In genomic region chr7:38795596-38795995, GRCh38 we compare ENCODE assay signal across 19 cellular contexts.
"Had no signal": no experiment of that assay in that cellular context is flagged by ENCODE, and none has a peak within 500 bp of the region (broad histone marks: within the 10 kb centered on the region; RNA-seq: fewer than 3 reads in every experiment).

No MANE protein-coding gene starts in this region.

- H3K9me3 ChIP-seq: adrenal gland, ascending aorta, left lung, ovary, prostate gland, right atrium auricular region, suprapubic skin, tibial nerve had no signal

- H3K36me3 ChIP-seq: adrenal gland, ovary, prostate gland had no signal

- H3K4me1 ChIP-seq: adrenal gland, ascending aorta, left lung, prostate gland, right atrium auricular region, suprapubic skin, tibial nerve had no signal

- H3K27me3 ChIP-seq: adrenal gland, ascending aorta, left lung, ovary, right atrium auricular region, suprapubic skin, tibial nerve had no signal

- DNase-seq: activated T-cell treated with anti-CD3 and anti-CD28 coated beads, Interleukin-2, amount 50 U/mL, for 1 hour; adrenal gland; cortex of kidney; endodermal cell; immature natural killer cell; left lung; ovary; stimulated activated CD4-positive, alpha-beta T cell treated with anti-CD3 and anti-CD28 coated beads, Interleukin-12 subunit alpha, Interleukin-12 subunit beta, amount 100 ng/mL, for 4 hours; stimulated activated naive CD8-positive, alpha-beta T cell treated with anti-CD3 and anti-CD28 coated beads, Interleukin-15, amount 100 ng/mL, for 72 hours; T-helper 9 cell had no signal

- H3K27ac ChIP-seq: adrenal gland, ascending aorta, epithelial cell of prostate, left lung, ovary, prostate gland, right atrium auricular region, suprapubic skin, tibial nerve had no signal

- H3K4me3 ChIP-seq: adrenal gland, ascending aorta, left lung, lung, ovary, prostate gland, right atrium auricular region, suprapubic skin, tibial nerve had no signal

- ATAC-seq: left lung; natural killer cell treated with Interleukin-12 subunit alpha and Interleukin-12 subunit beta and Interleukin-15 and Interleukin-18, amount 100 ng/mL, for 72 hours; stimulated activated effector memory CD8-positive, alpha-beta T cell treated with anti-CD3 and anti-CD28 coated beads, Interleukin-12 subunit alpha, Interleukin-12 subunit beta, amount 100 ng/mL, for 72 hours; stimulated activated naive CD8-positive, alpha-beta T cell treated with anti-CD3 and anti-CD28 coated beads, Interleukin-15, amount 100 ng/mL, for 72 hours had no signal
